ENCODE assay signal across 10 cellular contexts in genomic region chr19:3970313-3970807, GRCh38. TPM values are rescaled to one million over a fixed set of nuclear protein-coding genes. Genes with fewer than 3 reads are reported as not detected.
DNase-seq lines count a peak whose midpoint lies in the region; ATAC-seq and TF ChIP-seq lines count a peak whose summit lies in the region.
"Had no signal": no experiment of that assay in that cellular context is flagged by ENCODE, and none has a peak within 500 bp of the region (broad histone marks: within the 10 kb centered on the region; RNA-seq: fewer than 3 reads in every experiment).

No MANE protein-coding gene starts in this region.

- H3K4me1 Mint-ChIP-seq in activated CD8-positive, alpha-beta T cell treated with anti-CD3 and anti-CD28 coated beads, Interleukin-2, amount 10 ng/mL, durations not matched to agents 7 days and 5 days (ENCODE audit: low read depth) = peaks cover 35% of the 10 kb centered on the region
- peaks cover 28% of the 10 kb centered on the region for H3K4me1 Mint-ChIP-seq in stimulated activated memory B cell treated with anti-CD40 and anti-IgM and Interleukin-4, amounts not matched to agents 10 μg/mL and 1 μg/mL and 100 μg/mL, for 72 hours

- peaks cover 22 to 36% of the 10 kb centered on the region in 2 experiments; a peak in 2 of 3 replicates for H3K36me3 ChIP-seq in HEK293 (ENCODE audit: control insufficient read depth in 2 of 2, insufficient read depth in 1 of 2, low read length in 2 of 2)

- peaks cover 17% of the 10 kb centered on the region for H3K4me1 ChIP-seq in HEK293 (ENCODE audit: control insufficient read depth, insufficient read depth, low read length)

- POLR2A ChIA-PET in HEK293 (lab: Yijun Ruan, JAX) = interaction anchor here (0.5 to 5.3 kb wide), 11 partner anchors 12 to 208 kb away, joined by 3 to 258 read pairs (median 5); partner anchors contain the start of genes EEF2, MRPL54, NMRK2 and ZBTB7A
- POLR2A ChIA-PET in activated CD8-positive, alpha-beta T cell treated with anti-CD3 and anti-CD28 coated beads, Interleukin-2, amount 10 ng/mL, durations not matched to agents 7 days and 5 days (lab: Charles Lee) = interaction anchor here (0.5 to 2.5 kb wide), 6 partner anchors 10 to 413 kb away, joined by 3 to 32 read pairs (median 4); partner anchors contain the start of gene EEF2

- peak overlapping the region; percentile 93 for H3K4me3 ChIP-seq in HEK293 (ENCODE audit: low read depth, low read length)
- H3K4me3 ChIP-seq in iPS-11a (ENCODE audit: low read depth, low read length) = peak overlapping the region; percentile 75

- intact Hi-C loops in head of caudate nucleus (cut with DNase I) = loop anchor here (10.0 kb wide), 1 partner anchor 206 kb away; the partner anchor contains the start of genes APBA3 and MRPL54

- no peaks in the 10 kb centered on the region for H3K27me3 Mint-ChIP-seq in activated CD8-positive, alpha-beta T cell treated with anti-CD3 and anti-CD28 coated beads, Interleukin-2, amount 10 ng/mL, durations not matched to agents 7 days and 5 days (ENCODE audit: low read depth)
- H3K27me3 Mint-ChIP-seq in stimulated activated memory B cell treated with anti-CD40 and anti-IgM and Interleukin-4, amounts not matched to agents 10 μg/mL and 1 μg/mL and 100 μg/mL, for 72 hours = no peaks in the 10 kb centered on the region

- H3K27ac Mint-ChIP-seq in activated CD8-positive, alpha-beta T cell treated with anti-CD3 and anti-CD28 coated beads, Interleukin-2, amount 10 ng/mL, durations not matched to agents 7 days and 5 days = peak overlapping the region; percentile 86
- H3K27ac Mint-ChIP-seq in stimulated activated memory B cell treated with anti-CD40 and anti-IgM and Interleukin-4, amounts not matched to agents 10 μg/mL and 1 μg/mL and 100 μg/mL, for 72 hours = peak overlapping the region; percentile 71

- CTCF ChIA-PET in HEK293 (lab: Yijun Ruan, JAX) = interaction anchor here (0.7 to 1.8 kb wide), 7 partner anchors 11 to 498 kb away, joined by 3 to 10 read pairs (median 4); partner anchors contain the start of gene EEF2
- CTCF ChIA-PET in activated CD8-positive, alpha-beta T cell treated with anti-CD3 and anti-CD28 coated beads, Interleukin-2, amount 10 ng/mL, durations not matched to agents 7 days and 5 days (lab: Charles Lee) = interaction anchor here (1.0 to 2.2 kb wide), 5 partner anchors 15 to 555 kb away, joined by 3 to 23 read pairs (median 4); partner anchors contain the start of genes EEF2 and MRPL54

- H3K27ac ChIP-seq in HEK293 (ENCODE audit: extremely low read depth, low read depth, low read length) = peak overlapping the region; percentile 90

- TF ChIP-seq CTCF in HEK293 (tag by site-specific recombination; IDR thresholded peaks at IDR 0.05) = no peak

- ATAC-seq in activated CD8-positive, alpha-beta T cell treated with anti-CD3 and anti-CD28 coated beads, Interleukin-2, amount 10 ng/mL, durations not matched to agents 7 days and 5 days = no peak
- ATAC-seq in stimulated activated memory B cell treated with anti-CD40 and anti-IgM and Interleukin-4, amounts not matched to agents 10 μg/mL and 1 μg/mL and 100 μg/mL, for 72 hours = no peak
- ATAC-seq in left lobe of liver = no peak

- H3K4me3 Mint-ChIP-seq in activated CD8-positive, alpha-beta T cell treated with anti-CD3 and anti-CD28 coated beads, Interleukin-2, amount 10 ng/mL, durations not matched to agents 7 days and 5 days = peak overlapping the region; percentile 87
- peak overlapping the region; percentile 85 for H3K4me3 Mint-ChIP-seq in stimulated activated memory B cell treated with anti-CD40 and anti-IgM and Interleukin-4, amounts not matched to agents 10 μg/mL and 1 μg/mL and 100 μg/mL, for 72 hours

- DNase-seq in activated CD8-positive, alpha-beta T cell treated with anti-CD3 and anti-CD28 coated beads, Interleukin-2, amount 10 ng/mL, durations not matched to agents 7 days and 5 days = no peak
- no peak for DNase-seq in left lobe of liver (ENCODE audit: low spot score)
- no peak for DNase-seq in 8988T
- no peak for DNase-seq in NCI-H128 (lab: John Stamatoyannopoulos, UW; ENCODE audit: unreplicated experiment)
- DNase-seq in head of caudate nucleus = no peak

- peaks cover 17% of the 10 kb centered on the region for H3K36me3 Mint-ChIP-seq in activated CD8-positive, alpha-beta T cell treated with anti-CD3 and anti-CD28 coated beads, Interleukin-2, amount 10 ng/mL, durations not matched to agents 7 days and 5 days (ENCODE audit: low read depth)
- peaks cover 24% of the 10 kb centered on the region for H3K36me3 Mint-ChIP-seq in stimulated activated memory B cell treated with anti-CD40 and anti-IgM and Interleukin-4, amounts not matched to agents 10 μg/mL and 1 μg/mL and 100 μg/mL, for 72 hours

- no peaks in the 10 kb centered on the region for H3K9me3 ChIP-seq in HEK293 (ENCODE audit: control insufficient read depth, insufficient read depth, low read depth, low read length)

- no peaks in the 10 kb centered on the region for H3K9me3 Mint-ChIP-seq in activated CD8-positive, alpha-beta T cell treated with anti-CD3 and anti-CD28 coated beads, Interleukin-2, amount 10 ng/mL, durations not matched to agents 7 days and 5 days (ENCODE audit: insufficient read depth)
- no peaks in the 10 kb centered on the region for H3K9me3 Mint-ChIP-seq in stimulated activated memory B cell treated with anti-CD40 and anti-IgM and Interleukin-4, amounts not matched to agents 10 μg/mL and 1 μg/mL and 100 μg/mL, for 72 hours

TF ChIP-seq in HEK293, 187 proteins besides CTCF, POLR2A, EP300 and RAD21 (continues in another document):
- TF ChIP-seq ATF2 (tag by site-specific recombination; IDR thresholded peaks at IDR 0.05; ENCODE audit: low read depth) (no peak), ZNF239 (tag by site-specific recombination; IDR thresholded peaks at IDR 0.05) (no peak), ZFP41 (tag by site-specific recombination; IDR thresholded peaks at IDR 0.05; ENCODE audit: borderline replicate concordance) (no peak), BCL11B (tag by site-specific recombination; IDR thresholded peaks at IDR 0.05; ENCODE audit: low read depth) (no peak), ZNF366 (tag by site-specific recombination; conservative IDR thresholded peaks at IDR 0.05) (no peak), ZNF768 (tag by site-specific recombination; IDR thresholded peaks at IDR 0.05) (no peak), ZNF837 (tag by site-specific recombination; IDR thresholded peaks at IDR 0.05) (no peak), ZNF561 (tag by site-specific recombination; IDR thresholded peaks at IDR 0.05; ENCODE audit: borderline replicate concordance) (no peak), ZNF530 (tag by site-specific recombination; IDR thresholded peaks at IDR 0.05; ENCODE audit: low read depth) (no peak), ZBTB7A (tag by site-specific recombination; IDR thresholded peaks at IDR 0.05; ENCODE audit: low read depth) (peak; percentile 80; the same call in 1 of the 2 replicates), EGR2 (tag by site-specific recombination; IDR thresholded peaks at IDR 0.05; ENCODE audit: low read depth) (0 out of 2 replicates have a peak, but pooled peaks have one; percentile 5), ZNF19 (tag by site-specific recombination; IDR thresholded peaks at IDR 0.05; ENCODE audit: low read depth) (no peak), ZNF48 (tag by site-specific recombination; IDR thresholded peaks at IDR 0.05) (no peak), ZNF596 (tag by site-specific recombination; IDR thresholded peaks at IDR 0.05) (no peak), ZNF18 (tag by site-specific recombination; IDR thresholded peaks at IDR 0.05) (no peak), ZNF629 (tag by site-specific recombination; IDR thresholded peaks at IDR 0.05) (no peak), ZNF23 (tag by site-specific recombination; IDR thresholded peaks at IDR 0.05; ENCODE audit: borderline replicate concordance) (no peak), ZNF791 (tag by site-specific recombination; IDR thresholded peaks at IDR 0.05) (no peak), ZNF830 (tag by site-specific recombination; IDR thresholded peaks at IDR 0.05; ENCODE audit: low read depth) (no peak), HOXC10 (CRISPR knock-in tag; IDR thresholded peaks at IDR 0.05) (no peak)

RNA-seq across cellular contexts. Expression of gene DAPK3, which starts 0.5 kb away (rescaled TPM):
- 10 to 100 TPM; 43.0 to 44.9 TPM for total RNA-seq in activated CD8-positive, alpha-beta T cell treated with anti-CD3 and anti-CD28 coated beads, Interleukin-2, amount 10 ng/mL, durations not matched to agents 7 days and 5 days
- 20.4 TPM for total RNA-seq in left lobe of liver

RNA-seq across cellular contexts. Expression of gene EEF2, which starts 14.9 kb away (rescaled TPM):
- total RNA-seq in activated CD8-positive, alpha-beta T cell treated with anti-CD3 and anti-CD28 coated beads, Interleukin-2, amount 10 ng/mL, durations not matched to agents 7 days and 5 days = 1,000 to 10,000 TPM; 1,524 to 1,558 TPM
- total RNA-seq in left lobe of liver = 1,272 TPM

RNA-seq across cellular contexts. Expression of gene PIAS4, which starts 37.2 kb away (rescaled TPM):
- 10 to 100 TPM; 34.2 to 35.6 TPM for total RNA-seq in activated CD8-positive, alpha-beta T cell treated with anti-CD3 and anti-CD28 coated beads, Interleukin-2, amount 10 ng/mL, durations not matched to agents 7 days and 5 days
- 13.6 TPM for total RNA-seq in left lobe of liver

RNA-seq across cellular contexts. Expression of gene NMRK2, which starts 37.5 kb away (rescaled TPM):
- not detected for total RNA-seq in activated CD8-positive, alpha-beta T cell treated with anti-CD3 and anti-CD28 coated beads, Interleukin-2, amount 10 ng/mL, durations not matched to agents 7 days and 5 days
- total RNA-seq in left lobe of liver = not detected
- total RNA-seq: glomerular endothelial cell, HT1080 had no signal
